1 cellular context compared by ENCODE assay signal in genomic region chr20:62002882-62003480, GRCh38.
TF ChIP-seq lines count a peak whose summit lies in the region.

No MANE protein-coding gene starts in this region.

TF ChIP-seq in liver, 16 proteins besides CTCF, POLR2A, EP300 and RAD21 (continued from another document):
- TF ChIP-seq FOXA2 (IDR thresholded peaks at IDR 0.05) (peak; percentile 35), ATF3 (IDR thresholded peaks at IDR 0.05) (no peak), REST (IDR thresholded peaks at IDR 0.05) (no peak), HNF4G (IDR thresholded peaks at IDR 0.05) (peak; percentile 30), TAF1 (conservative IDR thresholded peaks at IDR 0.05) (no peak)
TF ChIP-seq in liver: peak in this region for 8.
